ENCODE assay signal across 8 cellular contexts in the genomic region with DNA sequence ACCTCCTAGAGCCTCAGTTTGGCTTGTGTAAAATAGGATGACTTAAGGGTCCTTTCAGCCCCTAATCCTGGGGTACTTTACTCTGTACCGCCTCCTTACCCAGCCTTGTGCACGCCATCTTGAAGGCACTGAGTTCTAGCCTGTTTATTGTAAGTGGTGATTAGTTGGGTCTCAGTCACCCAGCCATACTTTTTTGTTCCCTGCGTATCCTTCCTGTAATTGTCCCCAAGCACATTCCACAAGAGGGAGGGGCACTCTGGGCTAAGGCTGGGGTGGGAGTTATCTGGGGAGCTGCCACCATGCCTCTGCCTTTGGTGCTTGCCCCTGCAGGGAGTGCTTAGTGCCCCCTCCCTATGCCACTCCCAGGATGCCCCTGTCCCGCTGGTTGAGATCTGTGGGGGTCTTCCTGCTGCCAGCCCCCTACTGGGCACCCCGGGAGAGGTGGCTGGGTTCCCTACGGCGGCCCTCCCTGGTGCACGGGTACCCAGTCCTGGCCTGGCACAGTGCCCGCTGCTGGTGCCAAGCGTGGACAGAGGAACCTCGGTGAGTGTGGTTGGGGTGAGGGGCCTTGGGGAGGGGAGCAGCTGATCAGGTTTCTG. TPM values are rescaled to one million over a fixed set of nuclear protein-coding genes. Genes with fewer than 3 reads are reported as not detected.
DNase-seq lines count a peak whose midpoint lies in the region; ATAC-seq and TF ChIP-seq lines count a peak whose summit lies in the region.

No MANE protein-coding gene starts in this region.

- H3K4me3 Mint-ChIP-seq in activated naive CD8-positive, alpha-beta T cell treated with anti-CD3 and anti-CD28 coated beads for 36 hours, result peak overlapping the region; percentile 95

- H4K20me1 ChIP-seq in HCT116 (ENCODE audit: insufficient read depth), result no peaks in the 10 kb centered on the region

- no peaks in the 10 kb centered on the region for H3K27me3 Mint-ChIP-seq in activated naive CD8-positive, alpha-beta T cell treated with anti-CD3 and anti-CD28 coated beads for 36 hours

- H3K36me3 Mint-ChIP-seq in activated naive CD8-positive, alpha-beta T cell treated with anti-CD3 and anti-CD28 coated beads for 36 hours, result peaks cover 43% of the 10 kb centered on the region

- H3K9ac ChIP-seq in HCT116 (ENCODE audit: low read length), result peak overlapping the region; percentile 96
- peak overlapping the region; percentile 97 for H3K9ac ChIP-seq in iPS-15b (ENCODE audit: low read depth, low read length)

- POLR2A ChIA-PET in HCT116 (lab: Charles Lee), result no interaction called here

- H3K27ac ChIP-seq in HCT116 (ENCODE audit: low read depth, low read length) (peak overlapping the region; percentile 88), spleen (peak overlapping the region; percentile 78 to 94 (median 90))

- peak overlapping the region; percentile 99 for H3K27ac Mint-ChIP-seq in activated naive CD8-positive, alpha-beta T cell treated with anti-CD3 and anti-CD28 coated beads for 36 hours

- peak overlapping the region; percentile 89 for H3K4me2 ChIP-seq in HCT116 (ENCODE audit: low read length)

- RAD21 ChIA-PET in HCT116 (lab: Charles Lee; ENCODE audit: low non-redundant PET in 1 of 2, low total read pairs in 2 of 2, uncharacterized antibody in 2 of 2, unreplicated experiment in 2 of 2), result no interaction called here

- intact Hi-C loops in HCT116 (cut with micrococcal nuclease) (loop anchor here (5.0 kb wide), 1 partner anchor 57 kb away; no protein-coding TSS in a partner anchor), spleen (cut with DNase I; ENCODE audit: low total_unique reads) (no loop called here)

- peaks cover 47% of the 10 kb centered on the region for H3K79me2 ChIP-seq in HCT116 (ENCODE audit: insufficient read depth, low read length)

- peak; percentile 6; the same call in 1 of the 2 replicates for ATAC-seq in HCT116
- ATAC-seq in GM21515 (IDR thresholded peaks at IDR 0.05; ENCODE audit: unreplicated experiment), result no peak

- TF ChIP-seq POLR2A in HCT116 (IDR thresholded peaks at IDR 0.05; ENCODE audit: borderline replicate concordance, extremely low read depth, insufficient read depth, insufficient read length) (no peak), spleen (IDR thresholded peaks at IDR 0.05) (no peak)

- DNase-seq in AG09309 (ENCODE audit: low read depth) (no peak), HCT116 (ENCODE audit: low read depth, low spot score) (no peak), spleen (peak; percentile 83), GM03348 (ENCODE audit: low spot score) (no peak), NCI-H446 treated with DMSO at 0.1 percent for 48 hours (lab: John Stamatoyannopoulos, UW) (no peak)
- DNase-seq in activated naive CD8-positive, alpha-beta T cell treated with anti-CD3 and anti-CD28 coated beads for 36 hours, result no peak

- TF ChIP-seq RAD21 in HCT116 (IDR thresholded peaks at IDR 0.05; ENCODE audit: low read depth), result no peak

- H3K4me1 Mint-ChIP-seq in activated naive CD8-positive, alpha-beta T cell treated with anti-CD3 and anti-CD28 coated beads for 36 hours, result peaks cover 28% of the 10 kb centered on the region

- H3K4me3 ChIP-seq in AG09309 (ENCODE audit: control insufficient read depth, low read depth, low read length) (peak overlapping the region; percentile 65), HCT116 (replicated peaks in 1 of 2; ENCODE audit: low read depth in 1 of 2, low read length in 2 of 2) (peak overlapping the region; percentile 82 to 99), iPS-15b (ENCODE audit: low read depth, low read length) (peak overlapping the region; percentile 99), spleen (peak overlapping the region; percentile 56 to 82 (median 68))

- H3K9me2 ChIP-seq in HCT116 (ENCODE audit: insufficient read depth), result no peaks in the 10 kb centered on the region

- no TSS peak for BruUV-seq in HCT116 (replicated peaks; lab: Mats Ljungman, UMichigan)

- peaks cover 8 to 26% of the 10 kb centered on the region in 2 experiments; a peak in 3 of 4 replicates for H3K4me1 ChIP-seq in HCT116 (ENCODE audit: control insufficient read depth in 1 of 2, insufficient read depth in 2 of 2, low read length in 2 of 2)
- H3K4me1 ChIP-seq in iPS-15b (ENCODE audit: control insufficient read depth, insufficient read depth, low read length), result no peaks in the 10 kb centered on the region
- peaks cover 12 to 45% (median 30%) of the 10 kb centered on the region in 6 donors for H3K4me1 ChIP-seq in spleen

- WGBS in spleen, 5 donors, result 9 to 22% (median 9%) methylated on average over 10 to 11 of the region's 11 CpGs

- H2AFZ ChIP-seq in HCT116 (ENCODE audit: low read depth, low read length, poor library complexity, severe bottlenecking), result no peak overlapping the region

- no peaks in the 10 kb centered on the region for H3K9me3 Mint-ChIP-seq in activated naive CD8-positive, alpha-beta T cell treated with anti-CD3 and anti-CD28 coated beads for 36 hours

- CTCF ChIA-PET in HCT116 (lab: Charles Lee), result no interaction called here

- H3K27me3 ChIP-seq in HCT116 (ENCODE audit: insufficient read depth, low read length) (no peaks in the 10 kb centered on the region), iPS-15b (ENCODE audit: control insufficient read depth, insufficient read depth, low read length) (peaks cover 2% of the 10 kb centered on the region), spleen (replicated peaks in 1 of 7) (no peaks in the 10 kb centered on the region)

- peaks cover 0 to 17% of the 10 kb centered on the region in 2 experiments; a peak in 2 of 4 replicates for H3K36me3 ChIP-seq in HCT116 (ENCODE audit: control insufficient read depth in 1 of 2, insufficient read depth in 2 of 2, low read length in 2 of 2)
- H3K36me3 ChIP-seq in iPS-15b (ENCODE audit: control insufficient read depth, insufficient read depth, low read length), result peaks cover 7% of the 10 kb centered on the region
- H3K36me3 ChIP-seq in spleen, result peaks cover 0 to 45% (median 13%) of the 10 kb centered on the region in 6 donors

- TF ChIP-seq CTCF in AG09309 (IDR thresholded peaks at IDR 0.05; ENCODE audit: control insufficient read depth, insufficient read depth, low read depth, low read length, missing control alignments) (no peak), HCT116 (IDR thresholded peaks at IDR 0.05 in 2 of 3, conservative IDR thresholded peaks at IDR 0.05 in 1 of 3; ENCODE audit: borderline replicate concordance in 1 of 3, insufficient read depth in 1 of 3, low read depth in 2 of 3, low read length in 2 of 3) (no peak), spleen (IDR thresholded peaks at IDR 0.05 in 8 of 11, conservative IDR thresholded peaks at IDR 0.05 in 3 of 11) (no peak)

- H3K9me3 ChIP-seq in HCT116 (ENCODE audit: control insufficient read depth in 1 of 2, insufficient read depth in 1 of 2, low read depth in 1 of 2, low read length in 2 of 2), result no peaks in the 10 kb centered on the region
- H3K9me3 ChIP-seq in iPS-15b (ENCODE audit: control insufficient read depth, insufficient read depth, low read length), result no peaks in the 10 kb centered on the region
- no peaks in the 10 kb centered on the region for H3K9me3 ChIP-seq in spleen

TF ChIP-seq in HCT116, 20 proteins besides CTCF, POLR2A, EP300 and RAD21 (continues in another document):
- no peak for TF ChIP-seq YY1 (IDR thresholded peaks at IDR 0.05; ENCODE audit: extremely low read depth, insufficient replicate concordance, low read depth, low read length)
- TF ChIP-seq ELF1 (IDR thresholded peaks at IDR 0.05; ENCODE audit: borderline replicate concordance, low read depth), result no peak
- TF ChIP-seq SP1 (IDR thresholded peaks at IDR 0.05; ENCODE audit: low read depth), result no peak
- TF ChIP-seq EZH2 (IDR thresholded peaks at IDR 0.05), result no peak
- no peak for TF ChIP-seq TCF7L2 (IDR thresholded peaks at IDR 0.05; ENCODE audit: borderline replicate concordance, extremely low read depth, insufficient read depth, insufficient read length)
- no peak for TF ChIP-seq SIN3A (IDR thresholded peaks at IDR 0.05; ENCODE audit: low read depth)
- no peak for TF ChIP-seq JUND (IDR thresholded peaks at IDR 0.05)
- no peak for TF ChIP-seq EZH2phosphoT487 (IDR thresholded peaks at IDR 0.05; ENCODE audit: borderline replicate concordance)

RNA-seq across cellular contexts. Expression of gene FDPS, which starts 0.9 kb away (rescaled TPM):
- 269 TPM for total RNA-seq in HCT116 (2021; ENCODE audit: unreplicated experiment)
- 210 and 268 TPM in 2 replicates for polyA plus RNA-seq in HCT116 (2012)
- total RNA-seq in activated naive CD8-positive, alpha-beta T cell treated with anti-CD3 and anti-CD28 coated beads for 36 hours, result 100 to 1,000 TPM; 256 to 264 TPM
- 100 to 1,000 TPM in 2 of 7 donors, 10 to 100 TPM in 5; 84.5 to 118 (median 94.5) TPM for total RNA-seq in spleen
- 100 to 1,000 TPM; 111 to 134 (median 130) TPM for polyA plus RNA-seq in spleen

RNA-seq across cellular contexts. Expression of gene PKLR, which starts 8.3 kb away (rescaled TPM):
- 0.17 TPM for total RNA-seq in HCT116 (2021; ENCODE audit: unreplicated experiment)
- not detected in 2 replicates for polyA plus RNA-seq in HCT116 (2012)
- not detected for total RNA-seq in activated naive CD8-positive, alpha-beta T cell treated with anti-CD3 and anti-CD28 coated beads for 36 hours
- under 1 TPM in 4 of 7 donors, not detected in 3; 0.22 to 0.74 (median 0.43) TPM for total RNA-seq in spleen
- polyA plus RNA-seq in spleen, result under 1 TPM in 1 of 3 donors, not detected in 2; 0.04 TPM

RNA-seq across cellular contexts. Expression of gene RUSC1, which starts 11.2 kb away (rescaled TPM):
- 69.2 TPM for total RNA-seq in HCT116 (2021; ENCODE audit: unreplicated experiment)
- 38.4 and 46.9 TPM in 2 replicates for polyA plus RNA-seq in HCT116 (2012)
- 10 to 100 TPM; 23.7 to 24.2 TPM for total RNA-seq in activated naive CD8-positive, alpha-beta T cell treated with anti-CD3 and anti-CD28 coated beads for 36 hours
- 10 to 100 TPM; 11.4 to 21.1 (median 18.0) TPM for total RNA-seq in spleen
- polyA plus RNA-seq in spleen, result 10 to 100 TPM in 2 of 3 donors, 1 to 10 TPM in 1; 8.5 to 17.3 (median 10.8) TPM

RNA-seq across cellular contexts. Expression of gene HCN3, which starts 32.3 kb away (rescaled TPM):
- total RNA-seq in HCT116 (2021; ENCODE audit: unreplicated experiment) (8.5 TPM), spleen (1 to 10 TPM in 6 of 7 donors, under 1 TPM in 1; 0.65 to 3.3 (median 1.9) TPM)
- polyA plus RNA-seq in HCT116 (2012), result 6.3 TPM in 2 replicates
- total RNA-seq in activated naive CD8-positive, alpha-beta T cell treated with anti-CD3 and anti-CD28 coated beads for 36 hours, result 1 to 10 TPM; 1.5 to 1.6 TPM
- 1 to 10 TPM in 2 of 3 donors, under 1 TPM in 1; 0.89 to 1.6 (median 1.4) TPM for polyA plus RNA-seq in spleen

RNA-seq across cellular contexts. Expression of gene CLK2, which starts 36.2 kb away (rescaled TPM):
- total RNA-seq in HCT116 (2021; ENCODE audit: unreplicated experiment) (72.6 TPM), spleen (10 to 100 TPM; 61.0 to 89.9 (median 71.8) TPM)
- polyA plus RNA-seq in HCT116 (2012), result 59.5 and 63.3 TPM in 2 replicates
- 10 to 100 TPM; 61.4 to 65.9 TPM for total RNA-seq in activated naive CD8-positive, alpha-beta T cell treated with anti-CD3 and anti-CD28 coated beads for 36 hours
- 10 to 100 TPM; 38.6 to 82.0 (median 77.4) TPM for polyA plus RNA-seq in spleen
